In the genomic region with DNA sequence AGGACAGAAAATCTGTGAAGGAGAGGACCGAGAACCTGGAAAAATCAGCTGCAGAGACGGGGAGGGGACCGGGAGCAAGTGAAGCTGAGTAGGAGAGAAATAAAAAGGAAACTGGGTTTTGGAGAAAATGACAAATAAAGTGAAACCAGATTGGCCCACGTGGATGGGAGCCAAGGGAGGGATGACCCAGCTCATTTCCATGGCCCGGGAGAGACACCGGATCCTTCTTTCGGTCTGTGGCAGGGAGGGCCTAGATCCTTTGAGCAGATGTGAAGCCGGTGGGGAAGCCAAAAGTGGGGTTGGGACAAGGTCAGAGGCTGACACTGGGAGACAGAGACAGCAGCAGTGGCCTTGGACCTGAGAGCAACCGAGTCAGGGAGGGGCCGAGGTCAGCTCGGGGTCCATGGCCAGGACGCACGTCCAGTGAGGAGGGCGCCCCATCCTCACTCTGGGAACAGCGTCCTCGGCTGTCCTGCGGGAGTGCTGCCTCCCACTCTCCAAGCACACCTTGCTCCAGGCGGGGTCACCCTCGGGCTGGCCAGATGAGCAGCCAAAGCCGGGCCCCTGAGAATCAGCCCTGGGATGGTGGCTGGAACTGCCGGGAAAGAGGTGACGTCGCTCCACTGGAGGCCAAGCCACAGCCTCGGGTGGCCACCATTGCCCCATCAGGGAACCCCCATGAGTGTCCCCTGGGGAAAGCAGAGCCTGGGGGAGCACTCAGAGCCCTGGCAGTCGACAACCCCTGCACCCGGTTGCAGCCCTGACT, we compare ENCODE assay signal across 13 cellular contexts. TPM values are rescaled to one million over a fixed set of nuclear protein-coding genes. Genes with fewer than 3 reads are reported as not detected.
DNase-seq lines count a peak whose midpoint lies in the region; ATAC-seq and TF ChIP-seq lines count a peak whose summit lies in the region.
"Had no signal": no experiment of that assay in that cellular context is flagged by ENCODE, and none has a peak within 500 bp of the region (broad histone marks: within the 10 kb centered on the region; RNA-seq: fewer than 3 reads in every experiment).

No MANE protein-coding gene starts in this region.

- no peak overlapping the region for H3K4me3 Mint-ChIP-seq in activated naive CD4-positive, alpha-beta T cell treated with anti-CD3 and anti-CD28 coated beads, Interleukin-2, amount 50 U/mL, for 24 hours
- no peak overlapping the region for H3K4me3 Mint-ChIP-seq in activated naive CD4-positive, alpha-beta T cell treated with anti-CD3 and anti-CD28 coated beads for 36 hours
- H3K4me3 Mint-ChIP-seq: B cell; dendritic cell treated with granulocyte-macrophage colony-stimulating factor and Interleukin-4, amounts not matched to agents 40 ng/mL and 50 ng/mL, for 4 days had no signal

- peak overlapping the region; percentile 73 for H3K27ac ChIP-seq in fibroblast of lung (ENCODE audit: insufficient read depth, low read length)
- H3K27ac ChIP-seq: SK-N-MC had no signal

- no peak for ATAC-seq in GM18498 (IDR thresholded peaks at IDR 0.05; ENCODE audit: unreplicated experiment)

- peak overlapping the region; percentile 75 for H3K27ac Mint-ChIP-seq in activated naive CD4-positive, alpha-beta T cell treated with anti-CD3 and anti-CD28 coated beads, Interleukin-2, amount 50 U/mL, for 24 hours
- no peak overlapping the region for H3K27ac Mint-ChIP-seq in activated naive CD4-positive, alpha-beta T cell treated with anti-CD3 and anti-CD28 coated beads for 36 hours
- H3K27ac Mint-ChIP-seq: B cell; dendritic cell treated with granulocyte-macrophage colony-stimulating factor and Interleukin-4, amounts not matched to agents 40 ng/mL and 50 ng/mL, for 4 days had no signal

- H4K20me1 ChIP-seq in fibroblast of lung (ENCODE audit: control insufficient read depth, extremely low read depth, insufficient read depth, low read length) = no peaks in the 10 kb centered on the region

- H3K9me3 Mint-ChIP-seq in activated naive CD4-positive, alpha-beta T cell treated with anti-CD3 and anti-CD28 coated beads, Interleukin-2, amount 50 U/mL, for 24 hours = no peaks in the 10 kb centered on the region
- no peaks in the 10 kb centered on the region for H3K9me3 Mint-ChIP-seq in activated naive CD4-positive, alpha-beta T cell treated with anti-CD3 and anti-CD28 coated beads for 36 hours
- H3K9me3 Mint-ChIP-seq: dendritic cell treated with granulocyte-macrophage colony-stimulating factor and Interleukin-4, amounts not matched to agents 40 ng/mL and 50 ng/mL, for 4 days had no signal

- peaks cover 1% of the 10 kb centered on the region for H3K36me3 ChIP-seq in fibroblast of lung (ENCODE audit: control insufficient read depth, insufficient read depth, low read length)

- DNase-seq in activated naive CD4-positive, alpha-beta T cell treated with anti-CD3 and anti-CD28 coated beads for 36 hours = no peak
- DNase-seq in fibroblast of lung (ENCODE audit: low read depth in 2 of 2) = peak in 1 of 2 donors; percentile 34
- peak; percentile 34 for DNase-seq in myocyte (ENCODE audit: low read depth)
- DNase-seq in ureter (ENCODE audit: low spot score) = peak; percentile 60
- no peak for DNase-seq in activated gamma-delta T cell treated with Interleukin-2 at 50 U/mL for 16 hours
- no peak for DNase-seq in CD1c-positive myeloid dendritic cell (ENCODE audit: extremely low spot score)
- DNase-seq: kidney, NCI-H2029 had no signal

- H3K4me3 ChIP-seq in fibroblast of lung (replicated peaks in 1 of 4; ENCODE audit: control extremely low read depth in 1 of 4, insufficient read depth in 1 of 4, low read depth in 3 of 4, low read length in 4 of 4) = peak overlapping the region in 3 of 4 experiments; percentile 0 to 47 (median 24)
- H3K4me3 ChIP-seq: SK-N-MC had no signal

- H3K27me3 Mint-ChIP-seq in activated naive CD4-positive, alpha-beta T cell treated with anti-CD3 and anti-CD28 coated beads, Interleukin-2, amount 50 U/mL, for 24 hours = no peaks in the 10 kb centered on the region
- H3K27me3 Mint-ChIP-seq in activated naive CD4-positive, alpha-beta T cell treated with anti-CD3 and anti-CD28 coated beads for 36 hours (ENCODE audit: low read depth) = no peaks in the 10 kb centered on the region
- H3K27me3 Mint-ChIP-seq: B cell; dendritic cell treated with granulocyte-macrophage colony-stimulating factor and Interleukin-4, amounts not matched to agents 40 ng/mL and 50 ng/mL, for 4 days had no signal

- intact Hi-C loops in activated naive CD4-positive, alpha-beta T cell treated with anti-CD3 and anti-CD28 coated beads for 36 hours (cut with micrococcal nuclease) = loop anchor here (2.0 kb wide), 1 partner anchor 44 kb away; no protein-coding TSS in a partner anchor

- H3K27me3 ChIP-seq in fibroblast of lung (ENCODE audit: control insufficient read depth, insufficient read depth, low read length) = no peaks in the 10 kb centered on the region

- peak overlapping the region; percentile 27 for H2AFZ ChIP-seq in fibroblast of lung (ENCODE audit: low read length)

- no peaks in the 10 kb centered on the region for H3K4me1 Mint-ChIP-seq in activated naive CD4-positive, alpha-beta T cell treated with anti-CD3 and anti-CD28 coated beads, Interleukin-2, amount 50 U/mL, for 24 hours
- peaks cover 3% of the 10 kb centered on the region for H3K4me1 Mint-ChIP-seq in activated naive CD4-positive, alpha-beta T cell treated with anti-CD3 and anti-CD28 coated beads for 36 hours (ENCODE audit: low read depth)
- H3K4me1 Mint-ChIP-seq: B cell had no signal

- TF ChIP-seq CTCF in fibroblast of lung (conservative IDR thresholded peaks at IDR 0.05 in 1 of 2, IDR thresholded peaks at IDR 0.05 in 1 of 2; ENCODE audit: low read depth in 1 of 2, low read length in 2 of 2) = no peak

- H3K79me2 ChIP-seq in fibroblast of lung (ENCODE audit: control insufficient read depth, insufficient read depth, low read length) = no peaks in the 10 kb centered on the region

- peaks cover 13% of the 10 kb centered on the region for H3K4me1 ChIP-seq in fibroblast of lung (ENCODE audit: control insufficient read depth, extremely low read depth, insufficient read depth, low read length)

- peak overlapping the region; percentile 55 for H3K4me2 ChIP-seq in fibroblast of lung (ENCODE audit: extremely low read depth, insufficient read depth, low read length)

- H3K36me3 Mint-ChIP-seq in activated naive CD4-positive, alpha-beta T cell treated with anti-CD3 and anti-CD28 coated beads, Interleukin-2, amount 50 U/mL, for 24 hours = peaks cover 14% of the 10 kb centered on the region
- H3K36me3 Mint-ChIP-seq in activated naive CD4-positive, alpha-beta T cell treated with anti-CD3 and anti-CD28 coated beads for 36 hours (ENCODE audit: low read depth) = peaks cover 20% of the 10 kb centered on the region

- H3K9ac ChIP-seq in fibroblast of lung (ENCODE audit: insufficient read depth, low read length) = peak overlapping the region; percentile 8

- no peaks in the 10 kb centered on the region for H3K9me3 ChIP-seq in fibroblast of lung (ENCODE audit: control insufficient read depth, insufficient read depth, low read depth, low read length)

- CTCF ChIA-PET in activated naive CD4-positive, alpha-beta T cell treated with anti-CD3 and anti-CD28 coated beads for 36 hours (lab: Charles Lee) = no interaction called here

RNA-seq across cellular contexts. Expression of gene CDR2, which starts 50.8 kb away (rescaled TPM):
- 10 to 100 TPM; 42.5 to 42.8 TPM for total RNA-seq in activated naive CD4-positive, alpha-beta T cell treated with anti-CD3 and anti-CD28 coated beads for 36 hours
- total RNA-seq in fibroblast of lung (53.7 and 73.8 TPM in 2 replicates), myocyte (12.0 and 23.0 TPM in 2 replicates), ureter (50.1 TPM)
- 54.1 and 60.1 TPM in 2 replicates for polyA plus RNA-seq in fibroblast of lung
- 37.3 and 39.1 TPM in 2 replicates for polyA plus RNA-seq in fibroblast of lung (2012)
- 8.6 and 15.3 TPM in 2 replicates for polyA minus RNA-seq in fibroblast of lung (ENCODE audit: low replicate concordance)
- polyA plus RNA-seq in myocyte (2012) = 30.8 TPM

Comparison
In these comparisons a context has a peak if more than half of its experiments do, and no peak if none do; other contexts are left out.
1. DNase-seq: peak in myocyte (single experiment) and ureter (single experiment); none in activated naive CD4-positive, alpha-beta T cell treated with anti-CD3 and anti-CD28 coated beads for 36 hours (single experiment), activated gamma-delta T cell treated with Interleukin-2 at 50 U/mL for 16 hours (single experiment) and CD1c-positive myeloid dendritic cell (single experiment).